In genomic region chr3:75101329-75102147, GRCh38 we compare ENCODE assay signal across 22 cellular contexts.
DNase-seq lines count a peak whose midpoint lies in the region; ATAC-seq and TF ChIP-seq lines count a peak whose summit lies in the region.
"Had no signal": no experiment of that assay in that cellular context is flagged by ENCODE, and none has a peak within 500 bp of the region (broad histone marks: within the 10 kb centered on the region; RNA-seq: fewer than 3 reads in every experiment).

No MANE protein-coding gene starts in this region.

- TF ChIP-seq CTCF in glutamatergic neuron (IDR thresholded peaks at IDR 0.05; ENCODE audit: partially characterized antibody, unreplicated experiment) (no peak), nephron progenitor cell (IDR thresholded peaks at IDR 0.05) (no peak), osteocyte (IDR thresholded peaks at IDR 0.05) (no peak), GM13977 (IDR thresholded peaks at IDR 0.05; ENCODE audit: extremely low read depth, insufficient read depth, missing control alignments) (no peak)

- DNase-seq in ELF-1 (ENCODE audit: low read depth, low spot score) (peak; percentile 50), NT2/D1 (ENCODE audit: low read depth, low spot score) (peak; percentile 28), glutamatergic neuron (peak; percentile 39), nephron progenitor cell (peak; percentile 57), osteocyte (ENCODE audit: extremely low spot score, unreplicated experiment) (no peak), GM13977 (ENCODE audit: low spot score) (no peak)
- no peak for DNase-seq in stimulated activated CD4-positive, alpha-beta T cell treated with anti-CD3 and anti-CD28 coated beads, Interleukin-1b, Interleukin-23, amount 100 ng/mL, for 48 hours
- DNase-seq: activated CD4-positive, alpha-beta T cell treated with anti-CD3 and anti-CD28 coated beads, Interleukin-2, amount 50 U/mL, for 1 hour; activated gamma-delta T cell; erythroblast; gastrocnemius medialis; GF-D8; KBM-7; naive thymus-derived CD4-positive, alpha-beta T cell; NCI-H1092; SIG-M5; spleen; T-helper 1 cell had no signal

- no peak overlapping the region for H3K4me3 ChIP-seq in NT2/D1 (ENCODE audit: insufficient read length, low read depth)
- H3K4me3 ChIP-seq: A549, BLaER1, gastrocnemius medialis, spleen had no signal

- no peaks in the 10 kb centered on the region for H3K27me3 ChIP-seq in NT2/D1 (ENCODE audit: insufficient read depth, insufficient read length)
- H3K27me3 ChIP-seq: BLaER1, gastrocnemius medialis, spleen had no signal

- peaks cover 5% of the 10 kb centered on the region for H3K4me1 ChIP-seq in NT2/D1 (ENCODE audit: insufficient read depth, insufficient read length)
- H3K4me1 ChIP-seq: A549, BLaER1, gastrocnemius medialis, spleen had no signal

- H3K27ac Mint-ChIP-seq in glutamatergic neuron (ENCODE audit: unreplicated experiment) (no peak overlapping the region), nephron progenitor cell (no peak overlapping the region), osteocyte (ENCODE audit: unreplicated experiment) (no peak overlapping the region)
- H3K27ac Mint-ChIP-seq: dendritic cell treated with granulocyte-macrophage colony-stimulating factor and Interleukin-4, amounts not matched to agents 40 ng/mL and 50 ng/mL, for 4 days; naive thymus-derived CD4-positive, alpha-beta T cell had no signal

- no peak for ATAC-seq in GM21786 (IDR thresholded peaks at IDR 0.05; ENCODE audit: unreplicated experiment)
- ATAC-seq: A549; gastrocnemius medialis; naive thymus-derived CD4-positive, alpha-beta T cell had no signal

- no peaks in the 10 kb centered on the region for H3K36me3 ChIP-seq in NT2/D1 (ENCODE audit: insufficient read depth, insufficient read length, low read length)
- H3K36me3 ChIP-seq: BLaER1, gastrocnemius medialis, spleen had no signal

- H3K4me3 Mint-ChIP-seq in glutamatergic neuron (ENCODE audit: unreplicated experiment) (no peak overlapping the region), nephron progenitor cell (no peak overlapping the region), osteocyte (ENCODE audit: unreplicated experiment) (no peak overlapping the region)
- H3K4me3 Mint-ChIP-seq: dendritic cell treated with granulocyte-macrophage colony-stimulating factor and Interleukin-4, amounts not matched to agents 40 ng/mL and 50 ng/mL, for 4 days; naive thymus-derived CD4-positive, alpha-beta T cell had no signal

- H3K9me3 Mint-ChIP-seq in glutamatergic neuron (ENCODE audit: unreplicated experiment), result no peaks in the 10 kb centered on the region
- H3K9me3 Mint-ChIP-seq in nephron progenitor cell, result peaks cover 35% of the 10 kb centered on the region
- H3K9me3 Mint-ChIP-seq in osteocyte (ENCODE audit: unreplicated experiment), result peaks cover 19% of the 10 kb centered on the region

- H3K27me3 Mint-ChIP-seq in glutamatergic neuron (ENCODE audit: unreplicated experiment) (peaks cover 3% of the 10 kb centered on the region), nephron progenitor cell (ENCODE audit: low read depth, poor library complexity) (peaks cover 8% of the 10 kb centered on the region), osteocyte (ENCODE audit: unreplicated experiment) (no peaks in the 10 kb centered on the region)
- H3K27me3 Mint-ChIP-seq: dendritic cell treated with granulocyte-macrophage colony-stimulating factor and Interleukin-4, amounts not matched to agents 40 ng/mL and 50 ng/mL, for 4 days; naive thymus-derived CD4-positive, alpha-beta T cell had no signal

- H3K36me3 Mint-ChIP-seq in glutamatergic neuron (ENCODE audit: unreplicated experiment) (no peaks in the 10 kb centered on the region), nephron progenitor cell (ENCODE audit: low read depth) (peaks cover 13% of the 10 kb centered on the region), osteocyte (ENCODE audit: unreplicated experiment) (no peaks in the 10 kb centered on the region)
- H3K36me3 Mint-ChIP-seq: naive thymus-derived CD4-positive, alpha-beta T cell had no signal

- no peak overlapping the region for H3K9ac ChIP-seq in NT2/D1 (ENCODE audit: insufficient read length, low read depth)
- H3K9ac ChIP-seq: BLaER1 had no signal

- peaks cover 16% of the 10 kb centered on the region for H3K9me3 ChIP-seq in NT2/D1 (ENCODE audit: insufficient read depth, low read length)
- H3K9me3 ChIP-seq: A549, gastrocnemius medialis had no signal

- in situ Hi-C loops in GM13977 (cut with MboI; ENCODE audit: low pct_unique_long_range_greater_than_20kb, low sequenced_read_pairs, unreplicated experiment), result no loop called here

- H3K4me1 Mint-ChIP-seq in glutamatergic neuron (ENCODE audit: low read depth, unreplicated experiment) (no peaks in the 10 kb centered on the region), nephron progenitor cell (peaks cover 18% of the 10 kb centered on the region), osteocyte (ENCODE audit: unreplicated experiment) (no peaks in the 10 kb centered on the region)
- H3K4me1 Mint-ChIP-seq: naive thymus-derived CD4-positive, alpha-beta T cell had no signal

Comparison
In these comparisons a context has a peak if more than half of its experiments do, and no peak if none do; other contexts are left out.
1. DNase-seq: peak in ELF-1 (single experiment), NT2/D1 (single experiment), glutamatergic neuron (single experiment) and nephron progenitor cell (single experiment); none in osteocyte (single experiment), GM13977 (single experiment) and stimulated activated CD4-positive, alpha-beta T cell treated with anti-CD3 and anti-CD28 coated beads, Interleukin-1b, Interleukin-23, amount 100 ng/mL, for 48 hours (single experiment).